18 cellular contexts compared by ENCODE assay signal in genomic region chr2:179524940-179525339, GRCh38.
DNase-seq lines count a peak whose midpoint lies in the region; ATAC-seq and TF ChIP-seq lines count a peak whose summit lies in the region.
"Had no signal": no experiment of that assay in that cellular context is flagged by ENCODE, and none has a peak within 500 bp of the region (broad histone marks: within the 10 kb centered on the region; RNA-seq: fewer than 3 reads in every experiment).

No MANE protein-coding gene starts in this region.

- no peaks in the 10 kb centered on the region for H3K9me1 ChIP-seq in IMR-90 (ENCODE audit: insufficient read depth, low read length)

- H2BK15ac ChIP-seq in IMR-90 (ENCODE audit: low read depth, low read length) = no peak overlapping the region

- H3K9me3 ChIP-seq in IMR-90 (ENCODE audit: control insufficient read depth, insufficient read depth, low read length) = no peaks in the 10 kb centered on the region
- no peaks in the 10 kb centered on the region for H3K9me3 ChIP-seq in SJCRH30 (replicated peaks)
- no peaks in the 10 kb centered on the region for H3K9me3 ChIP-seq in gastrocnemius medialis
- H3K9me3 ChIP-seq in left lung = no peaks in the 10 kb centered on the region

- H3K18ac ChIP-seq in IMR-90 (ENCODE audit: low read depth, low read length) = no peak overlapping the region

- ATAC-seq in IMR-90 (ENCODE audit: low read depth) (no peak), gastrocnemius medialis (peak; percentile 6 to 15), left lung (no peak)
- ATAC-seq: K562 had no signal

- H3K56ac ChIP-seq in IMR-90 (ENCODE audit: extremely low read depth, insufficient read depth, low read length) = no peak overlapping the region

- no peak overlapping the region for H3K4me2 ChIP-seq in IMR-90 (ENCODE audit: low read depth, low read length)

- no TSS peak for BruUV-seq in IMR-90 (replicated peaks; lab: Mats Ljungman, UMichigan)

- H2AFZ ChIP-seq in IMR-90 (replicated peaks; ENCODE audit: low read length, poor library complexity) = no peak overlapping the region

- no peak for TF ChIP-seq POLR2A in IMR-90 (IDR thresholded peaks at IDR 0.05; ENCODE audit: low read depth, low read length)
- no peak for TF ChIP-seq POLR2A in gastrocnemius medialis (IDR thresholded peaks at IDR 0.05)

- no peak overlapping the region for H4K91ac ChIP-seq in IMR-90 (ENCODE audit: insufficient read depth, low read depth, low read length)

- no peak overlapping the region for H3K9ac ChIP-seq in IMR-90 (ENCODE audit: low read depth, low read length)

- no peaks in the 10 kb centered on the region for H3K27me3 ChIP-seq in IMR-90 (ENCODE audit: control insufficient read depth, insufficient read depth, low read length)
- H3K27me3 ChIP-seq in SJCRH30 = no peaks in the 10 kb centered on the region
- no peaks in the 10 kb centered on the region for H3K27me3 ChIP-seq in gastrocnemius medialis
- no peaks in the 10 kb centered on the region for H3K27me3 ChIP-seq in left lung

- peak; percentile 22 for DNase-seq in IMR-90
- DNase-seq in SJCRH30 = no peak
- DNase-seq in kidney glomerular epithelial cell (lab: John Stamatoyannopoulos, UW) = peak; percentile 44
- DNase-seq in gastrocnemius medialis = no peak
- DNase-seq in EL = no peak
- no peak for DNase-seq in left lung
- DNase-seq in SKM-1 (lab: John Stamatoyannopoulos, UW; ENCODE audit: unreplicated experiment) = no peak
- no peak for DNase-seq in activated gamma-delta T cell treated with Interleukin-2 at 50 U/mL for 16 hours
- DNase-seq: ACHN, DMS79 treated with DMSO at 0.1 percent for 48 hours, MV-4-11, NCI-H1694 treated with DMSO at 0.1 percent for 48 hours, NCI-H510A treated with DMSO at 0.1 percent for 48 hours, NCI-H82, RPMI8226, SHP77 treated with DMSO at 0.1 percent for 48 hours had no signal

- no peak overlapping the region for H3K27ac ChIP-seq in IMR-90 (ENCODE audit: insufficient read depth, low read length)
- H3K27ac ChIP-seq in SJCRH30 = peak overlapping the region; percentile 82
- H3K27ac ChIP-seq in gastrocnemius medialis = peak overlapping the region; percentile 35 to 68 (median 44)
- H3K27ac ChIP-seq in left lung = no peak overlapping the region
- H3K27ac ChIP-seq: C4-2B had no signal

- H4K20me1 ChIP-seq in IMR-90 (ENCODE audit: insufficient read depth, low read length) = no peaks in the 10 kb centered on the region

- no peak overlapping the region for H2BK20ac ChIP-seq in IMR-90 (ENCODE audit: low read depth, low read length)

- H3K4me1 ChIP-seq in IMR-90 (ENCODE audit: control insufficient read depth, insufficient read depth, low read length) = no peaks in the 10 kb centered on the region
- H3K4me1 ChIP-seq in SJCRH30 = peaks cover 14% of the 10 kb centered on the region
- H3K4me1 ChIP-seq in gastrocnemius medialis = peaks cover 9 to 19% of the 10 kb centered on the region in 2 donors
- H3K4me1 ChIP-seq in left lung = no peaks in the 10 kb centered on the region

- H3K23ac ChIP-seq in IMR-90 (ENCODE audit: low read depth, low read length) = no peak overlapping the region

- TF ChIP-seq CTCF in IMR-90 (conservative IDR thresholded peaks at IDR 0.05; ENCODE audit: low read depth, low read length) (no peak), gastrocnemius medialis (IDR thresholded peaks at IDR 0.05 in 4 of 5, conservative IDR thresholded peaks at IDR 0.05 in 1 of 5) (no peak), left lung (IDR thresholded peaks at IDR 0.05) (no peak)

- H3K14ac ChIP-seq in IMR-90 (replicated peaks; ENCODE audit: low read depth, low read length) = no peak overlapping the region

- H4K8ac ChIP-seq in IMR-90 (ENCODE audit: low read depth in 2 of 2, low read length in 2 of 2) = no peak overlapping the region

- H2AK9ac ChIP-seq in IMR-90 (replicated peaks; ENCODE audit: low read depth, low read length, poor library complexity) = no peak overlapping the region

- POLR2A ChIA-PET in IMR-90 (lab: Charles Lee; ENCODE audit: unreplicated experiment) = no interaction called here

- dilution Hi-C loops in IMR-90 (cut with HindIII; ENCODE audit: low sequenced_read_pairs, unreplicated experiment) = no loop called here

- H2AK5ac ChIP-seq in IMR-90 (ENCODE audit: low read depth, low read length) = no peak overlapping the region

- H3K4me3 ChIP-seq in IMR-90 (ENCODE audit: insufficient read depth, low read depth, low read length) (no peak overlapping the region), SJCRH30 (peak overlapping the region; percentile 36), gastrocnemius medialis (no peak overlapping the region), left lung (no peak overlapping the region)
- H3K4me3 ChIP-seq: K562 had no signal

- in situ Hi-C loops in IMR-90 (cut with MboI; ENCODE audit: low sequenced_read_pairs) = no loop called here
- in situ Hi-C loops in gastrocnemius medialis (cut with MboI; ENCODE audit: low sequenced_read_pairs in 4 of 4) = no loop called here

- H3K36me3 ChIP-seq in IMR-90 (ENCODE audit: control insufficient read depth, insufficient read depth, low read length) (no peaks in the 10 kb centered on the region), SJCRH30 (no peaks in the 10 kb centered on the region), gastrocnemius medialis (no peaks in the 10 kb centered on the region), left lung (no peaks in the 10 kb centered on the region)

- no peak overlapping the region for H2BK120ac ChIP-seq in IMR-90 (ENCODE audit: low read depth, low read length)

- no peak for TF ChIP-seq RAD21 in IMR-90 (IDR thresholded peaks at IDR 0.05; ENCODE audit: low read length)

- H4K5ac ChIP-seq in IMR-90 (ENCODE audit: low read depth, low read length) = no peak overlapping the region

- CTCF ChIA-PET in IMR-90 (lab: Yijun Ruan, JAX) = no interaction called here

- WGBS in IMR-90 (ENCODE audit: extremely low coverage in 2 of 2, insufficient read length in 1 of 2), 2 experiments = no CpG with 5 or more reads among the region's 5 CpGs

- intact Hi-C loops in IMR-90 (cut with micrococcal nuclease) (no loop called here), gastrocnemius medialis (cut with DNase I; ENCODE audit: low total_unique reads) (no loop called here), left lung (cut with DNase I) (no loop called here)

- H2BK5ac ChIP-seq in IMR-90 (ENCODE audit: low read depth, low read length, poor library complexity, severe bottlenecking) = no peak overlapping the region

- H3K79me1 ChIP-seq in IMR-90 (ENCODE audit: low read depth in 1 of 2, low read length in 2 of 2) = no peaks in the 10 kb centered on the region

- H3K4ac ChIP-seq in IMR-90 (ENCODE audit: low read depth, low read length) = no peak overlapping the region

TF ChIP-seq in IMR-90, 13 proteins besides CTCF, POLR2A, EP300 and RAD21:
- no peak for TF ChIP-seq BHLHE40 (IDR thresholded peaks at IDR 0.05; ENCODE audit: low read depth, low read length)
- no peak for TF ChIP-seq MAZ (IDR thresholded peaks at IDR 0.05; ENCODE audit: borderline replicate concordance, low read depth, low read length)
- no peak for TF ChIP-seq ELK1 (IDR thresholded peaks at IDR 0.05; ENCODE audit: borderline replicate concordance, low read depth, low read length)
- TF ChIP-seq FOS (IDR thresholded peaks at IDR 0.05; ENCODE audit: low read depth, low read length) = no peak
- no peak for TF ChIP-seq USF2 (IDR thresholded peaks at IDR 0.05; ENCODE audit: low read depth, low read length)
- TF ChIP-seq RCOR1 (IDR thresholded peaks at IDR 0.05; ENCODE audit: insufficient replicate concordance, low read length) = no peak
- TF ChIP-seq RFX5 (IDR thresholded peaks at IDR 0.05; ENCODE audit: low read depth, low read length) = no peak
- TF ChIP-seq MXI1 (IDR thresholded peaks at IDR 0.05; ENCODE audit: borderline replicate concordance, low read depth, low read length) = no peak
- no peak for TF ChIP-seq CEBPB (IDR thresholded peaks at IDR 0.05; ENCODE audit: low read depth, low read length)
TF ChIP-seq in IMR-90: peak in this region for 0.

Comparison
In these comparisons a context has a peak if more than half of its experiments do, and no peak if none do; other contexts are left out.
1. ATAC-seq: peak in gastrocnemius medialis (2 of 2); none in IMR-90 (single experiment) and left lung (single experiment).
2. DNase-seq: peak in IMR-90 (single experiment) and kidney glomerular epithelial cell (single experiment); none in SJCRH30 (0 of 2), gastrocnemius medialis (0 of 2), EL (single experiment), left lung (0 of 2), SKM-1 (single experiment) and activated gamma-delta T cell treated with Interleukin-2 at 50 U/mL for 16 hours (single experiment).
3. H3K27ac ChIP-seq: peak in SJCRH30 (single experiment) and gastrocnemius medialis (4 of 4); none in IMR-90 (single experiment) and left lung (0 of 2).